In the genomic region with DNA sequence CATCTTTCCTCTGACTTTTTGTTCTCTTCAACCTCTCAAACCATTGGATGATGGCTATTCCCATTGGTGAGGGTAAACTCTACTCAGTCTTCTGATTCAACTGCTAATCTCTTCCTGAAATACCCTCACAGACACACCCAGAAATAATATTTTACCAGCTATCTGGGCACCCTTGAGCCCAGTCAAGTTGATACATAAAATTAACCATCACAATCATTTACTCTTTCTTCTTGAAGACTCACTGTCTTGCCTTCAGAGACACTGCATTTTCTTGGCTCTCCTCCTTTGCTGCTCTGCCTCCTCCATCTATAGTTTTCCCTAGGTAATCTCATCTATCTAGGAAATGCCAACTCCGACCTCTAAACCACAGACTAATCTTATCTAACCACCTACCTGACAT, we compare ENCODE assay signal across 35 cellular contexts. TPM values are rescaled to one million over a fixed set of nuclear protein-coding genes. Genes with fewer than 3 reads are reported as not detected.
DNase-seq lines count a peak whose midpoint lies in the region; ATAC-seq, FAIRE-seq and TF ChIP-seq lines count a peak whose summit lies in the region.
"Had no signal": no experiment of that assay in that cellular context is flagged by ENCODE, and none has a peak within 500 bp of the region (broad histone marks: within the 10 kb centered on the region; RNA-seq: fewer than 3 reads in every experiment).

No MANE protein-coding gene starts in this region.

- no peak for FAIRE-seq in K562 (lab: Jason Lieb, UNC)
- FAIRE-seq: A204.1, A549, D721Med had no signal

- no peaks in the 10 kb centered on the region for H3K9me2 ChIP-seq in SK-N-SH

- H3K79me2 ChIP-seq in SK-N-SH (ENCODE audit: insufficient read depth): no peaks in the 10 kb centered on the region
- H3K79me2 ChIP-seq in K562 (ENCODE audit: control insufficient read depth, insufficient read depth, low read length): no peaks in the 10 kb centered on the region

- no peak for TF ChIP-seq POLR2A in K562 (conservative IDR thresholded peaks at IDR 0.05)

- H3K9me3 ChIP-seq in SK-N-SH: no peaks in the 10 kb centered on the region
- H3K9me3 ChIP-seq in HEK293 (ENCODE audit: control insufficient read depth, insufficient read depth, low read depth, low read length): no peaks in the 10 kb centered on the region
- no peaks in the 10 kb centered on the region for H3K9me3 ChIP-seq in K562 (replicated peaks; ENCODE audit: control insufficient read depth, insufficient read depth, low read depth, low read length)
- H3K9me3 ChIP-seq in psoas muscle: no peaks in the 10 kb centered on the region
- H3K9me3 ChIP-seq: A549; BE2C; BLaER1; BLaER1 treated with 17β-estradiol and CSF1 and Interleukin-3, amounts not matched to agents 10 nM and 100 nM; Caco-2 had no signal

- H3K4me3 ChIP-seq in SK-N-SH (ENCODE audit: low read depth in 2 of 2, low read length in 1 of 2): no peak overlapping the region
- H3K4me3 ChIP-seq in HEK293 (ENCODE audit: low read depth, low read length): no peak overlapping the region
- H3K4me3 ChIP-seq in K562: no peak overlapping the region
- no peak overlapping the region for H3K4me3 ChIP-seq in psoas muscle
- H3K4me3 ChIP-seq: A549; BLaER1; BLaER1 treated with 17β-estradiol and CSF1 and Interleukin-3, amounts not matched to agents 10 nM and 100 nM had no signal

- H3F3A ChIP-seq in SK-N-SH (replicated peaks; ENCODE audit: insufficient read depth): peaks cover 3% of the 10 kb centered on the region

- H3K36me3 ChIP-seq in SK-N-SH (replicated peaks in 1 of 2; ENCODE audit: control insufficient read depth in 1 of 2, insufficient read depth in 2 of 2, low read length in 1 of 2) (no peaks in the 10 kb centered on the region), HEK293 (ENCODE audit: control insufficient read depth in 2 of 2, insufficient read depth in 1 of 2, low read length in 2 of 2) (no peaks in the 10 kb centered on the region), K562 (ENCODE audit: control insufficient read depth, insufficient read depth, low read length) (no peaks in the 10 kb centered on the region), psoas muscle (ENCODE audit: insufficient read depth in 1 of 2, low read depth in 1 of 2) (no peaks in the 10 kb centered on the region)
- H3K36me3 ChIP-seq: BE2C; BLaER1; BLaER1 treated with 17β-estradiol and CSF1 and Interleukin-3, amounts not matched to agents 10 nM and 100 nM had no signal

- H3K27me3 ChIP-seq in SK-N-SH (ENCODE audit: insufficient read depth): peaks cover 13% of the 10 kb centered on the region; the same call in 1 of the 2 replicates
- H3K27me3 ChIP-seq in K562 (ENCODE audit: control insufficient read depth in 2 of 2, insufficient read depth in 2 of 2, low read length in 2 of 2): peaks cover 0 to 2% of the 10 kb centered on the region in 2 experiments; a peak in 2 of 5 replicates
- peaks cover 0 to 3% (median 0%) of the 10 kb centered on the region in 3 donors for H3K27me3 ChIP-seq in psoas muscle (ENCODE audit: insufficient read depth in 3 of 3, low read length in 2 of 3)
- H3K27me3 ChIP-seq: BE2C; BLaER1; BLaER1 treated with 17β-estradiol and CSF1 and Interleukin-3, amounts not matched to agents 10 nM and 100 nM had no signal

- no peak for ATAC-seq in SK-N-SH treated with all-trans-retinoic acid at 6 μM for 48 hours
- no peak for ATAC-seq in K562
- no peak for ATAC-seq in psoas muscle
- ATAC-seq: A549; CD8-positive, alpha-beta T cell had no signal

- H3K4me2 ChIP-seq in SK-N-SH: no peak overlapping the region
- H3K4me2 ChIP-seq in K562 (ENCODE audit: insufficient read depth, low read length): no peak overlapping the region
- H3K4me2 ChIP-seq: A549; BLaER1; BLaER1 treated with 17β-estradiol and CSF1 and Interleukin-3, amounts not matched to agents 10 nM and 100 nM had no signal

- H3K9me1 ChIP-seq in K562 (ENCODE audit: control insufficient read depth, insufficient read depth, low read length): no peaks in the 10 kb centered on the region

- CTCF ChIA-PET in SK-N-SH (lab: Yijun Ruan, JAX) (interaction anchor here (1.3 to 50.3 kb wide), 8 partner anchors 7 to 86 kb away, joined by 3 to 1901 read pairs (median 16); a partner anchor contains a TSS), HEK293 (lab: Yijun Ruan, JAX) (interaction anchor here (1.3 to 4.2 kb wide), 6 partner anchors 8 to 53 kb away, joined by 3 to 36 read pairs (median 14); no protein-coding TSS in a partner anchor), K562 (lab: Yijun Ruan, JAX; ENCODE audit: low intra/inter-chr PET ratio) (no interaction called here)

- TF ChIP-seq EP300 in SK-N-SH (IDR thresholded peaks at IDR 0.05; ENCODE audit: borderline replicate concordance in 1 of 2, low read depth in 1 of 2, low read length in 1 of 2) (no peak), K562 (IDR thresholded peaks at IDR 0.05; ENCODE audit: low read length) (no peak)

- peak; percentile 0 for DNase-seq in SK-N-SH
- DNase-seq in K562 (ENCODE audit: extremely low read depth in 1 of 4, low spot score in 3 of 4): no peak
- DNase-seq in psoas muscle: no peak
- no peak for DNase-seq in NCI-H82 treated with DMSO at 0.1 percent for 48 hours (lab: John Stamatoyannopoulos, UW; ENCODE audit: unreplicated experiment)
- DNase-seq: 8988T; ACHN; AML-193; BE2C; C1 segment of cervical spinal cord; Caco-2; Calu3; CD4-positive, alpha-beta memory T cell; CD4-positive, alpha-beta T cell; CD4-positive, CD25-positive, alpha-beta regulatory T cell; CD8-positive, alpha-beta memory T cell; CD8-positive, alpha-beta T cell; COR-L47; DMS153; DMS53; DMS79; DMS79 treated with DMSO at 0.1 percent for 48 hours; DND-41; EL had no signal

- peaks cover 0 to 6% of the 10 kb centered on the region in 2 experiments; a peak in 1 of 4 replicates for H3K4me1 ChIP-seq in SK-N-SH (ENCODE audit: control insufficient read depth in 1 of 2, insufficient read depth in 2 of 2, low read depth in 1 of 2, low read length in 1 of 2)
- H3K4me1 ChIP-seq in HEK293 (ENCODE audit: control insufficient read depth, insufficient read depth, low read length): no peaks in the 10 kb centered on the region
- no peaks in the 10 kb centered on the region for H3K4me1 ChIP-seq in K562 (replicated peaks in 1 of 2; ENCODE audit: control insufficient read depth in 2 of 2, insufficient read depth in 2 of 2, low read length in 2 of 2)
- peaks cover 4% of the 10 kb centered on the region for H3K4me1 ChIP-seq in psoas muscle
- H3K4me1 ChIP-seq: A549, BLaER1, Caco-2 had no signal

- in situ Hi-C loops in K562 (cut with MboI): no loop called here

- TF ChIP-seq CTCF in SK-N-SH (IDR thresholded peaks at IDR 0.05) (no peak), HEK293 (tag by site-specific recombination; IDR thresholded peaks at IDR 0.05) (no peak), K562 (IDR thresholded peaks at IDR 0.05 in 2 of 3, conservative IDR thresholded peaks at IDR 0.05 in 1 of 3; ENCODE audit: insufficient read depth in 2 of 3, low read depth in 1 of 3, low read length in 3 of 3) (no peak), psoas muscle (IDR thresholded peaks at IDR 0.05) (no peak)

- H3K9ac ChIP-seq in SK-N-SH (no peak overlapping the region), K562 (ENCODE audit: insufficient read depth in 1 of 2, low read depth in 2 of 2, low read length in 2 of 2) (no peak overlapping the region)
- H3K9ac ChIP-seq: BLaER1; BLaER1 treated with 17β-estradiol and CSF1 and Interleukin-3, amounts not matched to agents 10 nM and 100 nM had no signal

- intact Hi-C loops in K562 (cut with micrococcal nuclease): no loop called here
- intact Hi-C loops in psoas muscle (cut with DNase I): no loop called here

- H4K20me1 ChIP-seq in SK-N-SH (ENCODE audit: insufficient read depth): no peaks in the 10 kb centered on the region
- H4K20me1 ChIP-seq in K562 (replicated peaks; ENCODE audit: control insufficient read depth, insufficient read depth, low read length): no peaks in the 10 kb centered on the region
- H4K20me1 ChIP-seq: BLaER1; BLaER1 treated with 17β-estradiol and CSF1 and Interleukin-3, amounts not matched to agents 10 nM and 100 nM had no signal

- BruUV-seq in K562 (replicated peaks; lab: Mats Ljungman, UMichigan): no TSS peak

- POLR2A ChIA-PET in SK-N-SH (lab: Yijun Ruan, JAX): no interaction called here
- POLR2A ChIA-PET in HEK293 (lab: Yijun Ruan, JAX): interaction anchor here (0.6 kb wide), 1 partner anchor 1430 kb away, joined by 3 read pairs; no protein-coding TSS in a partner anchor
- POLR2A ChIA-PET in K562 (lab: Yijun Ruan, JAX): interaction anchor here (0.6 to 2.0 kb wide), 6 partner anchors 12 to 44 kb away, joined by 3 to 5 read pairs (median 3); no protein-coding TSS in a partner anchor

- H2AFZ ChIP-seq in SK-N-SH (ENCODE audit: low read depth) (no peak overlapping the region), K562 (ENCODE audit: low read depth, low read length) (no peak overlapping the region)

- TF ChIP-seq RAD21 in SK-N-SH (IDR thresholded peaks at IDR 0.05; ENCODE audit: low read length) (no peak), K562 (CRISPR knock-in tag; conservative IDR thresholded peaks at IDR 0.05 in 1 of 2, IDR thresholded peaks at IDR 0.05 in 1 of 2) (no peak)

- WGBS in SK-N-SH (ENCODE audit: low lambda C conversion rate): 23% methylated on average over 1 of the region's 1 CpG
- WGBS in K562 (ENCODE audit: insufficient coverage, low coverage, missing lambda C conversion rate): 4% methylated on average over 1 of the region's 1 CpG
- WGBS in psoas muscle, 3 donors: 70 to 80% (median 70%) methylated on average over 1 of the region's 1 CpG

- H3K27ac ChIP-seq in SK-N-SH (ENCODE audit: low read depth in 2 of 2, low read length in 1 of 2): no peak overlapping the region
- no peak overlapping the region for H3K27ac ChIP-seq in HEK293 (ENCODE audit: extremely low read depth, low read depth, low read length)
- no peak overlapping the region for H3K27ac ChIP-seq in K562 (ENCODE audit: extremely low read depth, low read depth, low read length)
- H3K27ac ChIP-seq in psoas muscle: no peak overlapping the region
- H3K27ac ChIP-seq: 22Rv1; A549; BLaER1; BLaER1 treated with 17β-estradiol and CSF1 and Interleukin-3, amounts not matched to agents 10 nM and 100 nM; C4-2B had no signal

RNA-seq across cellular contexts. Expression of a gene that starts 12.6 kb away (rescaled TPM):
- 1.5 and 3.4 TPM in 2 replicates for polyA plus RNA-seq in SK-N-SH (2012; rRNA removed)
- 1.8 and 5.2 TPM in 2 replicates for polyA plus RNA-seq in SK-N-SH (2012; cell fraction: cytosol; rRNA removed)
- polyA plus RNA-seq in SK-N-SH (2012; cell fraction: nucleus; rRNA removed): 8.1 and 19.1 TPM in 2 replicates
- 0.16 TPM in 1 of 2 replicates, not detected in the other for total RNA-seq in K562 (2011; cell fraction: chromatin; rRNA removed; ENCODE audit: low replicate concordance)
- not detected in 2 replicates for total RNA-seq in K562 (2011; cell fraction: nucleolus; rRNA removed)
- total RNA-seq in K562 (2011; cell fraction: nucleoplasm; rRNA removed): not detected in 2 replicates
- 0.04 TPM in 1 of 2 replicates, not detected in the other for total RNA-seq in K562 (2014; rRNA removed)
- not detected in 2 replicates for total RNA-seq in K562 (2014; rRNA removed; fragmentation: Illumina TruSeq; extraction: Trizol)
- total RNA-seq in K562 (2015; rRNA removed; fragmentation: Illumina TruSeq; extraction: Trizol): not detected in 2 replicates
- total RNA-seq in K562 (2021): not detected in 2 replicates
- 0.09 TPM in 1 of 2 replicates, not detected in the other for polyA plus RNA-seq in K562 (2011; rRNA removed)
- polyA plus RNA-seq in K562 (2011; cell fraction: cytosol; rRNA removed): 0.09 and 0.19 TPM in 2 replicates
- polyA plus RNA-seq in K562 (2011; cell fraction: nucleus; rRNA removed): 0.24 and 0.48 TPM in 2 replicates
- polyA plus RNA-seq in K562 (2012): not detected in 2 replicates
- polyA plus RNA-seq in K562 (2014; fragmentation: Illumina TruSeq; extraction: Trizol): not detected in 2 replicates
- polyA plus RNA-seq in K562 (2014; fragmentation: Nextera tagmentation; extraction: Ambion mirVana): not detected
- polyA plus RNA-seq in K562 (2014; rRNA removed): not detected in 2 replicates
- polyA minus RNA-seq in K562 (2011; rRNA and poly(A)+ RNA removed): not detected in 2 replicates
- not detected in 2 replicates for polyA minus RNA-seq in K562 (2011; cell fraction: cytosol; rRNA and poly(A)+ RNA removed)
- polyA minus RNA-seq in K562 (2011; cell fraction: nucleus; rRNA and poly(A)+ RNA removed): not detected in 2 replicates
- total RNA-seq in psoas muscle: 10 to 100 TPM in 2 of 4 donors, 1 to 10 TPM in 2; 2.0 to 27.7 (median 8.1) TPM
- 1 to 10 TPM in 2 of 3 donors, under 1 TPM in 1; 0.87 to 3.5 (median 3.0) TPM for polyA plus RNA-seq in psoas muscle
- total RNA-seq: Calu3, Daoy had no signal
- polyA plus RNA-seq: AG04450, CD14-positive monocyte had no signal

RNA-seq across cellular contexts. Expression of a gene that starts 30.3 kb away (rescaled TPM):
- polyA plus RNA-seq in SK-N-SH (2012; rRNA removed) (29.1 and 33.0 TPM in 2 replicates), K562 (2011; rRNA removed) (74.9 and 112 TPM in 2 replicates), K562 (2014; fragmentation: Illumina TruSeq; extraction: Trizol) (133 and 148 TPM in 2 replicates), K562 (2014; fragmentation: Nextera tagmentation; extraction: Ambion mirVana) (100 to 1,000 TPM in 1 of 2 experiments, 10 to 100 TPM in 1; 65.8 to 122 TPM), K562 (2014; rRNA removed) (139 and 213 TPM in 2 replicates), psoas muscle (10 to 100 TPM; 26.0 to 45.0 (median 38.2) TPM)
- 23.7 and 24.9 TPM in 2 replicates for polyA plus RNA-seq in SK-N-SH (2012; cell fraction: cytosol; rRNA removed)
- polyA plus RNA-seq in SK-N-SH (2012; cell fraction: nucleus; rRNA removed): 72.3 and 94.0 TPM in 2 replicates
- 118 and 308 TPM in 2 replicates for total RNA-seq in K562 (2011; cell fraction: chromatin; rRNA removed; ENCODE audit: low replicate concordance)
- 64.4 and 65.7 TPM in 2 replicates for total RNA-seq in K562 (2011; cell fraction: nucleolus; rRNA removed)
- total RNA-seq in K562 (2011; cell fraction: nucleoplasm; rRNA removed): 89.0 and 98.2 TPM in 2 replicates
- total RNA-seq in K562 (2014; rRNA removed) (123 and 127 TPM in 2 replicates), K562 (2014; rRNA removed; fragmentation: Illumina TruSeq; extraction: Trizol) (138 and 165 TPM in 2 replicates), K562 (2015; rRNA removed; fragmentation: Illumina TruSeq; extraction: Trizol) (128 and 141 TPM in 2 replicates), K562 (2021) (146 and 157 TPM in 2 replicates), psoas muscle (10 to 100 TPM; 22.8 to 33.4 (median 28.7) TPM)
- 24.3 and 28.4 TPM in 2 replicates for polyA plus RNA-seq in K562 (2011; cell fraction: cytosol; rRNA removed)
- 226 and 227 TPM in 2 replicates for polyA plus RNA-seq in K562 (2011; cell fraction: nucleus; rRNA removed)
- 70.1 and 117 TPM in 2 replicates for polyA plus RNA-seq in K562 (2012)
- 67.2 and 67.5 TPM in 2 replicates for polyA minus RNA-seq in K562 (2011; rRNA and poly(A)+ RNA removed)
- 37.2 and 38.0 TPM in 2 replicates for polyA minus RNA-seq in K562 (2011; cell fraction: cytosol; rRNA and poly(A)+ RNA removed)
- 31.8 and 54.4 TPM in 2 replicates for polyA minus RNA-seq in K562 (2011; cell fraction: nucleus; rRNA and poly(A)+ RNA removed)

RNA-seq across cellular contexts. Expression of a gene that starts 35.7 kb away (rescaled TPM):
- polyA plus RNA-seq in SK-N-SH (2012; rRNA removed): 80.4 and 82.0 TPM in 2 replicates
- polyA plus RNA-seq in SK-N-SH (2012; cell fraction: cytosol; rRNA removed): 32.4 and 59.8 TPM in 2 replicates
- 120 and 129 TPM in 2 replicates for polyA plus RNA-seq in SK-N-SH (2012; cell fraction: nucleus; rRNA removed)
- total RNA-seq in K562 (2011; cell fraction: chromatin; rRNA removed; ENCODE audit: low replicate concordance): 140 and 407 TPM in 2 replicates
- total RNA-seq in K562 (2011; cell fraction: nucleolus; rRNA removed): 199 and 212 TPM in 2 replicates
- total RNA-seq in K562 (2011; cell fraction: nucleoplasm; rRNA removed): 141 and 147 TPM in 2 replicates
- total RNA-seq in K562 (2014; rRNA removed): 86.8 and 118 TPM in 2 replicates
- total RNA-seq in K562 (2014; rRNA removed; fragmentation: Illumina TruSeq; extraction: Trizol): 29.0 and 42.9 TPM in 2 replicates
- 60.6 and 64.3 TPM in 2 replicates for total RNA-seq in K562 (2015; rRNA removed; fragmentation: Illumina TruSeq; extraction: Trizol)
- 118 TPM in 2 replicates for total RNA-seq in K562 (2021)
- 54.9 and 72.4 TPM in 2 replicates for polyA plus RNA-seq in K562 (2011; rRNA removed)
- 54.0 and 156 TPM in 2 replicates for polyA plus RNA-seq in K562 (2011; cell fraction: cytosol; rRNA removed)
- polyA plus RNA-seq in K562 (2011; cell fraction: nucleus; rRNA removed): 208 and 316 TPM in 2 replicates
- polyA plus RNA-seq in K562 (2012): 79.3 and 81.1 TPM in 2 replicates
- 59.8 and 76.3 TPM in 2 replicates for polyA plus RNA-seq in K562 (2014; fragmentation: Illumina TruSeq; extraction: Trizol)
- polyA plus RNA-seq in K562 (2014; fragmentation: Nextera tagmentation; extraction: Ambion mirVana): 1 to 10 TPM in 1 of 2 experiments, under 1 TPM in 1; 0.80 to 2.1 TPM
- 84.7 and 89.0 TPM in 2 replicates for polyA plus RNA-seq in K562 (2014; rRNA removed)
- polyA minus RNA-seq in K562 (2011; rRNA and poly(A)+ RNA removed): 24.1 and 78.3 TPM in 2 replicates
- 48.6 and 69.1 TPM in 2 replicates for polyA minus RNA-seq in K562 (2011; cell fraction: cytosol; rRNA and poly(A)+ RNA removed)
- polyA minus RNA-seq in K562 (2011; cell fraction: nucleus; rRNA and poly(A)+ RNA removed): 81.0 and 88.0 TPM in 2 replicates
- 10 to 100 TPM in 1 of 4 donors, 1 to 10 TPM in 3; 6.2 to 10.3 (median 8.6) TPM for total RNA-seq in psoas muscle
- polyA plus RNA-seq in psoas muscle: 1 to 10 TPM; 5.6 to 8.8 (median 6.2) TPM
